In genomic region chr6:32149577-32149845, GRCh38 we compare ENCODE assay signal across 1 cellular context.
TF ChIP-seq lines count a peak whose summit lies in the region.

No MANE protein-coding gene starts in this region.

TF ChIP-seq in H1, 55 proteins besides CTCF, POLR2A, EP300 and RAD21:
- TF ChIP-seq KDM4A (IDR thresholded peaks at IDR 0.05; ENCODE audit: low read depth, low read length, severe bottlenecking) = no peak
- no peak for TF ChIP-seq HDAC6 (IDR thresholded peaks at IDR 0.05; ENCODE audit: low read depth, low read length)
- TF ChIP-seq BRCA1 (IDR thresholded peaks at IDR 0.05; ENCODE audit: low read depth, low read length) = no peak
- TF ChIP-seq CTBP2 (IDR thresholded peaks at IDR 0.05; ENCODE audit: borderline replicate concordance, insufficient read depth, insufficient read length, low read length) = no peak
- no peak for TF ChIP-seq HDAC2 (IDR thresholded peaks at IDR 0.05; ENCODE audit: borderline replicate concordance in 1 of 2, low read depth in 2 of 2, low read length in 2 of 2)
- TF ChIP-seq NRF1 (IDR thresholded peaks at IDR 0.05; ENCODE audit: low read depth, low read length) = no peak
- no peak for TF ChIP-seq CEBPB (IDR thresholded peaks at IDR 0.05; ENCODE audit: low read depth, low read length)
- TF ChIP-seq BCL11A (IDR thresholded peaks at IDR 0.05; ENCODE audit: low read depth in 2 of 2, low read length in 2 of 2) = no peak
- no peak for TF ChIP-seq SAP30 (IDR thresholded peaks at IDR 0.05; ENCODE audit: insufficient read depth, insufficient replicate concordance, low read length)
- TF ChIP-seq ATF2 (IDR thresholded peaks at IDR 0.05; ENCODE audit: low read length) = no peak
- no peak for TF ChIP-seq PHF8 (conservative IDR thresholded peaks at IDR 0.05; ENCODE audit: low read depth, low read length)
- TF ChIP-seq NANOG (IDR thresholded peaks at IDR 0.05; ENCODE audit: insufficient read depth, low read depth, low read length, poor library complexity, severe bottlenecking) = no peak
- no peak for TF ChIP-seq MAFK (IDR thresholded peaks at IDR 0.05; ENCODE audit: low read depth, low read length)
- TF ChIP-seq TAF7 (optimal IDR thresholded peaks at IDR 0.05; ENCODE audit: borderline replicate concordance, low read depth, low read length) = no peak
